In the genomic region with DNA sequence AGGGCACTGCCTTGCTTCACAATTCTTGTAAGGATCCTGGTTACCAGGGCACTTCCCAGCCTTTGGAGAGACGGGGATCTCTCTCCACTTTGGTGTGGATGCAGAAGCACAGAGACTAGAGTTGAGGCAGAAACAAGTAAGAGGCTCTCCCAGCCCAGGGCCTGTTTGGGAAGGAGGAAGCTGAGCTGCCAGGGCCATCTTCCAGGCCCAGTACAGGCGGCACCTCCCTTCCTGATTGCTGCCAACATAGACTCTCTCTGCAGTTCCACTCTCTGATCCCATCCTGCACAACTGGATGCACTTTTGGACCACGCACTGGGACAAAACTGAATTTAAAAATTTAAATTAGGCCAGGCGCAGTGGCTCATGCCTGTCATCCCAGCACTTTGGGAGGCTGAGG, we compare ENCODE assay signal across 18 cellular contexts. TPM values are rescaled to one million over a fixed set of nuclear protein-coding genes. Genes with fewer than 3 reads are reported as not detected.
DNase-seq lines count a peak whose midpoint lies in the region; ATAC-seq and TF ChIP-seq lines count a peak whose summit lies in the region.
"Had no signal": no experiment of that assay in that cellular context is flagged by ENCODE, and none has a peak within 500 bp of the region (broad histone marks: within the 10 kb centered on the region; RNA-seq: fewer than 3 reads in every experiment).

No MANE protein-coding gene starts in this region.

- no peaks in the 10 kb centered on the region for H3K27me3 ChIP-seq in gastroesophageal sphincter
- no peaks in the 10 kb centered on the region for H3K27me3 ChIP-seq in rectal smooth muscle tissue (ENCODE audit: control insufficient read depth, insufficient read depth, low read length)

- H3K9ac ChIP-seq in rectal smooth muscle tissue (ENCODE audit: low read length): no peak overlapping the region
- H3K9ac ChIP-seq: SK-N-SH had no signal

- TF ChIP-seq EP300 in gastroesophageal sphincter (IDR thresholded peaks at IDR 0.05): no peak

- TF ChIP-seq CTCF in gastroesophageal sphincter (IDR thresholded peaks at IDR 0.05): no peak

- H3K4me3 ChIP-seq in gastroesophageal sphincter (no peak overlapping the region), rectal smooth muscle tissue (ENCODE audit: low read length) (no peak overlapping the region)
- H3K4me3 ChIP-seq: A549 had no signal

- peak overlapping the region; percentile 32 to 85 (median 80) for H3K27ac ChIP-seq in gastroesophageal sphincter
- peak overlapping the region; percentile 62 for H3K27ac ChIP-seq in rectal smooth muscle tissue (ENCODE audit: low read depth, low read length)
- H3K27ac ChIP-seq: A549 had no signal

- peak; percentile 53 for ATAC-seq in Right ventricle myocardium inferior
- no peak for ATAC-seq in gastroesophageal sphincter
- no peak for ATAC-seq in GM21423 (IDR thresholded peaks at IDR 0.05; ENCODE audit: unreplicated experiment)
- no peak for ATAC-seq in HG03025 (IDR thresholded peaks at IDR 0.05; ENCODE audit: low FRiP score, unreplicated experiment)
- ATAC-seq in HG03521 (IDR thresholded peaks at IDR 0.05; ENCODE audit: unreplicated experiment): no peak
- ATAC-seq: A549; stimulated activated naive CD8-positive, alpha-beta T cell treated with anti-CD3 and anti-CD28 coated beads, Interleukin-15, amount 100 ng/mL, for 72 hours had no signal

- H3K4me1 ChIP-seq in gastroesophageal sphincter (peaks cover 7 to 59% (median 19%) of the 10 kb centered on the region in 3 donors), rectal smooth muscle tissue (ENCODE audit: control insufficient read depth, insufficient read depth, low read length) (peaks cover 11% of the 10 kb centered on the region)

- intact Hi-C loops in Right ventricle myocardium inferior (cut with DNase I): no loop called here
- intact Hi-C loops in cardiac septum (cut with DNase I): no loop called here

- H3K9me3 ChIP-seq in gastroesophageal sphincter: no peaks in the 10 kb centered on the region
- H3K9me3 ChIP-seq: A549, SK-N-SH had no signal

- 71% methylated on average over 3 of the region's 4 CpGs; no CpG with 5 or more reads in 1 of the 2 donors for WGBS in gastroesophageal sphincter (ENCODE audit: low coverage in 1 of 2), 2 donors

- DNase-seq in Right ventricle myocardium inferior (ENCODE audit: missing footprints) (no peak), cardiac septum (ENCODE audit: low spot score) (no peak), H4 (ENCODE audit: low spot score) (no peak)
- DNase-seq: DMS153; effector CD4-positive, alpha-beta T cell; kidney; NCI-H1694; NCI-H2227 treated with DMSO at 0.1 percent for 48 hours; NCI-H82; SK-N-SH; stimulated activated CD4-positive, alpha-beta T cell treated with anti-CD3 and anti-CD28 coated beads, Interleukin-1b, Interleukin-23, amount 100 ng/mL, for 48 hours; stimulated activated naive CD8-positive, alpha-beta T cell treated with anti-CD3 and anti-CD28 coated beads, Interleukin-15, amount 100 ng/mL, for 72 hours had no signal

- H3K36me3 ChIP-seq in gastroesophageal sphincter (no peaks in the 10 kb centered on the region), rectal smooth muscle tissue (ENCODE audit: control insufficient read depth, insufficient read depth, low read length) (no peaks in the 10 kb centered on the region)

- no peak for TF ChIP-seq POLR2A in gastroesophageal sphincter (IDR thresholded peaks at IDR 0.05)

RNA-seq across cellular contexts. Expression of gene NRROS, which starts 16.1 kb away (rescaled TPM):
- total RNA-seq in Right ventricle myocardium inferior (3.1 TPM), cardiac septum (2.6 TPM), gastroesophageal sphincter (10 to 100 TPM in 1 of 4 donors, 1 to 10 TPM in 3; 6.6 to 14.2 (median 8.4) TPM)
- total RNA-seq in H4 (2014; rRNA removed; shearing (Covaris generic)): 0.02 TPM in 1 of 2 replicates, not detected in the other

RNA-seq across cellular contexts. Expression of gene FBXO45, which starts 54.9 kb away (rescaled TPM):
- total RNA-seq in Right ventricle myocardium inferior (8.2 TPM), cardiac septum (6.4 TPM), gastroesophageal sphincter (10 to 100 TPM in 3 of 4 donors, 1 to 10 TPM in 1; 9.8 to 16.6 (median 13.4) TPM)
- total RNA-seq in H4 (2014; rRNA removed; shearing (Covaris generic)): 18.0 and 19.2 TPM in 2 replicates

RNA-seq across cellular contexts. Expression of gene WDR53, which starts 55.0 kb away (rescaled TPM):
- 9.8 TPM for total RNA-seq in Right ventricle myocardium inferior
- total RNA-seq in cardiac septum: 8.4 TPM
- total RNA-seq in gastroesophageal sphincter: 1 to 10 TPM; 3.3 to 8.1 (median 6.8) TPM
- total RNA-seq in H4 (2014; rRNA removed; shearing (Covaris generic)): 12.4 and 24.1 TPM in 2 replicates
